8 cellular contexts compared by ENCODE assay signal in the genomic region with DNA sequence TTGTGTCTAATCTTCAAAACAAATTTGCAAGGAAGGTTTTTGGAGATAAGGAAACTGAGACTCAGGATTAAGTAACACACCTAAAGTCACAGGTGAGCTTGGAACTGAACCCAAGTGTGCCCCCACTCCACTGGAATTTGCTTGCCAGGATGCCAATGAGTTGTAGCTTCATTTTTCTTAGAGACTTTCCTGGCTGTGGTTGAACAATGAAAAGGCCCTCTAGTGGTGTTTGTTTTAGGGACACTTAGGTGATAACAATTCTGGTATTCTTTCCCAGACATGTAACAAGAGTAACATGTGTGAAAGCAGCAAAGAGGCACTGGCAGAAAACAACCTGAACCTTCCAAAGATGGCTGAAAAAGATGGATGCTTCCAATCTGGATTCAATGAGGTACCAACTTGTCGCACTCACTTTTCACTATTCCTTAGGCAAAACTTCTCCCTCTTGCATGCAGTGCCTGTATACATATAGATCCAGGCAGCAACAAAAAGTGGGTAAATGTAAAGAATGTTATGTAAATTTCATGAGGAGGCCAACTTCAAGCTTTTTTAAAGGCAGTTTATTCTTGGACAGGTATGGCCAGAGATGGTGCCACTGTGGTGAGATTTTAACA. TPM values are rescaled to one million over a fixed set of nuclear protein-coding genes. Genes with fewer than 3 reads are reported as not detected.
DNase-seq lines count a peak whose midpoint lies in the region; ATAC-seq and TF ChIP-seq lines count a peak whose summit lies in the region.

No MANE protein-coding gene starts in this region.

- no peak overlapping the region for H2AFZ ChIP-seq in GM23338

- H3K27me3 Mint-ChIP-seq in CD4-positive, alpha-beta T cell, result peaks cover 50% of the 10 kb centered on the region
- peaks cover 10% of the 10 kb centered on the region for H3K27me3 Mint-ChIP-seq in GM23338 (ENCODE audit: insufficient read depth, low read depth, poor library complexity)
- H3K27me3 Mint-ChIP-seq in glutamatergic neuron (ENCODE audit: unreplicated experiment), result peaks cover 3% of the 10 kb centered on the region

- no peaks in the 10 kb centered on the region for H3K36me3 Mint-ChIP-seq in CD4-positive, alpha-beta T cell (ENCODE audit: low read depth)
- H3K36me3 Mint-ChIP-seq in GM23338 (ENCODE audit: low read depth), result no peaks in the 10 kb centered on the region
- no peaks in the 10 kb centered on the region for H3K36me3 Mint-ChIP-seq in glutamatergic neuron (ENCODE audit: unreplicated experiment)

- H3F3A ChIP-seq in GM23338 (replicated peaks; ENCODE audit: low read depth), result no peaks in the 10 kb centered on the region; the same call in 1 of the 2 replicates

- H3K4me3 ChIP-seq in GM23338 (no peak overlapping the region), suprapubic skin (no peak overlapping the region), ovary (no peak overlapping the region)

- H3K4me2 ChIP-seq in GM23338, result no peak overlapping the region

- no peaks in the 10 kb centered on the region for H3K79me2 ChIP-seq in GM23338 (replicated peaks; ENCODE audit: insufficient read depth)

- TF ChIP-seq CTCF in CD4-positive, alpha-beta T cell (IDR thresholded peaks at IDR 0.05), result peak; percentile 14
- TF ChIP-seq CTCF in GM23338 (conservative IDR thresholded peaks at IDR 0.05; ENCODE audit: low read depth in 2 of 2) (peak; percentile 66 to 67), glutamatergic neuron (IDR thresholded peaks at IDR 0.05; ENCODE audit: partially characterized antibody, unreplicated experiment) (peak; percentile 48), suprapubic skin (IDR thresholded peaks at IDR 0.05) (peak in 1 of 2 donors; percentile 35), ovary (IDR thresholded peaks at IDR 0.05) (no peak)

- intact Hi-C loops in CD4-positive, alpha-beta T cell (cut with DNase I, micrococcal nuclease), result loop anchor here (5.0 to 10.0 kb wide), 2 partner anchors 329 to 624 kb away; no protein-coding TSS in a partner anchor
- intact Hi-C loops in ovary (cut with DNase I), result loop anchor here in 2 of 4 donors (5.0 to 10.0 kb wide), 2 partner anchors 164 to 171 kb away; no protein-coding TSS in a partner anchor
- intact Hi-C loops in left colon (cut with DNase I, micrococcal nuclease), result loop anchor here in 1 of 2 donors (5.0 kb wide), 1 partner anchor 166 kb away; no protein-coding TSS in a partner anchor

- H4K20me1 ChIP-seq in GM23338 (replicated peaks; ENCODE audit: insufficient read depth), result no peaks in the 10 kb centered on the region

- H3K4me1 Mint-ChIP-seq in CD4-positive, alpha-beta T cell (ENCODE audit: low read depth), result peaks cover 18% of the 10 kb centered on the region
- H3K4me1 Mint-ChIP-seq in GM23338 (peaks cover 27% of the 10 kb centered on the region), glutamatergic neuron (ENCODE audit: low read depth, unreplicated experiment) (peaks cover 1% of the 10 kb centered on the region)

- TF ChIP-seq POLR2A in suprapubic skin (IDR thresholded peaks at IDR 0.05) (no peak), ovary (IDR thresholded peaks at IDR 0.05) (no peak)

- peaks cover 12% of the 10 kb centered on the region; the same call in 1 of the 2 replicates for H3K4me1 ChIP-seq in GM23338 (ENCODE audit: insufficient read depth)
- peaks cover 37% of the 10 kb centered on the region for H3K4me1 ChIP-seq in suprapubic skin
- H3K4me1 ChIP-seq in ovary (ENCODE audit: insufficient read depth), result no peaks in the 10 kb centered on the region

- TF ChIP-seq EP300 in suprapubic skin (IDR thresholded peaks at IDR 0.05) (no peak), ovary (IDR thresholded peaks at IDR 0.05) (no peak)

- no peak for ATAC-seq in CD4-positive, alpha-beta T cell (ENCODE audit: poor library complexity)
- ATAC-seq in GM23338, result peak; percentile 20
- no peak for ATAC-seq in left colon

- 96% methylated on average over 1 of the region's 1 CpG for WGBS in suprapubic skin
- WGBS in ovary, 3 donors, result 94 to 100% (median 96%) methylated on average over 1 of the region's 1 CpG

- no peaks in the 10 kb centered on the region for H3K9me3 Mint-ChIP-seq in CD4-positive, alpha-beta T cell
- H3K9me3 Mint-ChIP-seq in GM23338 (no peaks in the 10 kb centered on the region; the same call in 2 of the 3 replicates), glutamatergic neuron (ENCODE audit: unreplicated experiment) (no peaks in the 10 kb centered on the region)

- POLR2A ChIA-PET in CD4-positive, alpha-beta T cell (lab: Charles Lee), result interaction anchor here (1.2 kb wide), 1 partner anchor 32 kb away, joined by 4 read pairs; no protein-coding TSS in a partner anchor

- no peaks in the 10 kb centered on the region for H3K36me3 ChIP-seq in GM23338 (ENCODE audit: insufficient read depth)
- no peaks in the 10 kb centered on the region for H3K36me3 ChIP-seq in suprapubic skin
- H3K36me3 ChIP-seq in ovary, result no peaks in the 10 kb centered on the region

- no peaks in the 10 kb centered on the region for H3K9me3 ChIP-seq in CD4-positive, alpha-beta T cell (ENCODE audit: control insufficient read depth, low read length)
- H3K9me3 ChIP-seq in suprapubic skin (no peaks in the 10 kb centered on the region), ovary (no peaks in the 10 kb centered on the region)

- H3K27me3 ChIP-seq in CD4-positive, alpha-beta T cell (ENCODE audit: control insufficient read depth, insufficient read depth, low read length), result peaks cover 10% of the 10 kb centered on the region
- no peaks in the 10 kb centered on the region; the same call in 1 of the 2 replicates for H3K27me3 ChIP-seq in GM23338 (ENCODE audit: insufficient read depth)
- H3K27me3 ChIP-seq in suprapubic skin, result no peaks in the 10 kb centered on the region
- H3K27me3 ChIP-seq in ovary, result no peaks in the 10 kb centered on the region

- no peak for DNase-seq in CD4-positive, alpha-beta T cell
- DNase-seq in GM23338 (ENCODE audit: low spot score) (peak; percentile 79), RKO (ENCODE audit: low spot score) (peak; percentile 56), glutamatergic neuron (no peak), suprapubic skin (ENCODE audit: low spot score in 2 of 2) (no peak), ovary (no peak), left colon (no peak)
- DNase-seq in activated CD4-positive, alpha-beta T cell treated with anti-CD3 and anti-CD28 coated beads for 48 hours, result no peak

- H3K27ac ChIP-seq in CD4-positive, alpha-beta T cell (ENCODE audit: low read depth, low read length), result no peak overlapping the region
- H3K27ac ChIP-seq in GM23338 (ENCODE audit: low read depth) (no peak overlapping the region), suprapubic skin (no peak overlapping the region), ovary (no peak overlapping the region)

- no peak overlapping the region for H3K4me3 Mint-ChIP-seq in CD4-positive, alpha-beta T cell
- H3K4me3 Mint-ChIP-seq in GM23338 (no peak overlapping the region), glutamatergic neuron (ENCODE audit: unreplicated experiment) (no peak overlapping the region)

- CTCF ChIA-PET in CD4-positive, alpha-beta T cell (lab: Charles Lee), result interaction anchor here (0.6 to 1.6 kb wide), 2 partner anchors 169 to 971 kb away, joined by 3 to 4 read pairs; no protein-coding TSS in a partner anchor

- no peak overlapping the region for H3K27ac Mint-ChIP-seq in CD4-positive, alpha-beta T cell
- no peak overlapping the region for H3K27ac Mint-ChIP-seq in GM23338
- no peak overlapping the region for H3K27ac Mint-ChIP-seq in glutamatergic neuron (ENCODE audit: unreplicated experiment)

- no peaks in the 10 kb centered on the region for H3K9me2 ChIP-seq in GM23338 (ENCODE audit: insufficient read depth)

TF ChIP-seq in GM23338, 12 proteins besides CTCF, POLR2A, EP300 and RAD21 (continues in another document):
- TF ChIP-seq, protein P1, sequence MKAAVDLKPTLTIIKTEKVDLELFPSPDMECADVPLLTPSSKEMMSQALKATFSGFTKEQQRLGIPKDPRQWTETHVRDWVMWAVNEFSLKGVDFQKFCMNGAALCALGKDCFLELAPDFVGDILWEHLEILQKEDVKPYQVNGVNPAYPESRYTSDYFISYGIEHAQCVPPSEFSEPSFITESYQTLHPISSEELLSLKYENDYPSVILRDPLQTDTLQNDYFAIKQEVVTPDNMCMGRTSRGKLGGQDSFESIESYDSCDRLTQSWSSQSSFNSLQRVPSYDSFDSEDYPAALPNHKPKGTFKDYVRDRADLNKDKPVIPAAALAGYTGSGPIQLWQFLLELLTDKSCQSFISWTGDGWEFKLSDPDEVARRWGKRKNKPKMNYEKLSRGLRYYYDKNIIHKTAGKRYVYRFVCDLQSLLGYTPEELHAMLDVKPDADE (IDR thresholded peaks at IDR 0.05), result no peak
- TF ChIP-seq CREB1 (CRISPR knock-in tag; IDR thresholded peaks at IDR 0.05; ENCODE audit: low read depth) (no peak), NANOG (IDR thresholded peaks at IDR 0.05; ENCODE audit: borderline replicate concordance) (no peak), POLR2AphosphoS5 (IDR thresholded peaks at IDR 0.05; ENCODE audit: low read depth) (no peak)

RNA-seq across cellular contexts. Expression of gene IL6, which starts 1.5 kb away (rescaled TPM):
- total RNA-seq in CD4-positive, alpha-beta T cell, result not detected
- not detected in 2 replicates for total RNA-seq in GM23338 (2014; rRNA removed; shearing (Covaris generic))
- polyA plus RNA-seq in GM23338 (2016; fragmentation: Nextera tagmentation; extraction: Ambion mirVana) (0.40 and 1.6 TPM in 2 replicates), ovary (10 to 100 TPM in 1 of 2 donors, 1 to 10 TPM in 1; 4.1 to 15.5 TPM)
- total RNA-seq in glutamatergic neuron (ENCODE audit: unreplicated experiment) (not detected), suprapubic skin (10 to 100 TPM in 1 of 4 donors, 1 to 10 TPM in 1, under 1 TPM in 1, not detected in 1; 0.80 to 36.0 (median 6.4) TPM), ovary (1 to 10 TPM in 3 of 7 donors, under 1 TPM in 3, not detected in 1; 0.62 to 8.2 (median 3.3) TPM), left colon (under 1 TPM; 0.34 to 0.76 TPM)

Comparison
In these comparisons a context has a peak if more than half of its experiments do, and no peak if none do; other contexts are left out.
1. DNase-seq: peak in GM23338 (single experiment) and RKO (single experiment); none in CD4-positive, alpha-beta T cell (0 of 10), glutamatergic neuron (single experiment), suprapubic skin (0 of 2), activated CD4-positive, alpha-beta T cell treated with anti-CD3 and anti-CD28 coated beads for 48 hours (single experiment), ovary (0 of 5) and left colon (0 of 2).
2. CTCF ChIP-seq: peak in CD4-positive, alpha-beta T cell (single experiment), GM23338 (2 of 2) and glutamatergic neuron (single experiment); none in ovary (0 of 3).